Comparison of ENCODE assay signal across 1 cellular context in the genomic region with DNA sequence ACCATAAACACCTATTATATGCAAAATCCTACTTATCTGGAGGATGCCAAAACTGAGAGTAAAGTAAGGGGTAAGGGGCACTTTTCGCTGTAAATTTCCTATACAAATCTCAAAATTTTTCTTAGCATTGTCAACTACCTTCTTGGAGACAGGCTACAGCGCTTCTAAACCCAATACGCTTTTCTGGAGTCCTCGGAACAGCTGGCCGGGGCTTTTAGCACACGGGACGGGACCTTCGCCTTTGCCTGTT.
TF ChIP-seq lines count a peak whose summit lies in the region.

No MANE protein-coding gene starts in this region.

TF ChIP-seq in GM23338, 12 proteins besides CTCF, POLR2A, EP300 and RAD21 (continued from another document):
- TF ChIP-seq, protein P1, sequence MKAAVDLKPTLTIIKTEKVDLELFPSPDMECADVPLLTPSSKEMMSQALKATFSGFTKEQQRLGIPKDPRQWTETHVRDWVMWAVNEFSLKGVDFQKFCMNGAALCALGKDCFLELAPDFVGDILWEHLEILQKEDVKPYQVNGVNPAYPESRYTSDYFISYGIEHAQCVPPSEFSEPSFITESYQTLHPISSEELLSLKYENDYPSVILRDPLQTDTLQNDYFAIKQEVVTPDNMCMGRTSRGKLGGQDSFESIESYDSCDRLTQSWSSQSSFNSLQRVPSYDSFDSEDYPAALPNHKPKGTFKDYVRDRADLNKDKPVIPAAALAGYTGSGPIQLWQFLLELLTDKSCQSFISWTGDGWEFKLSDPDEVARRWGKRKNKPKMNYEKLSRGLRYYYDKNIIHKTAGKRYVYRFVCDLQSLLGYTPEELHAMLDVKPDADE (IDR thresholded peaks at IDR 0.05), result no peak
- TF ChIP-seq CREB1 (CRISPR knock-in tag; IDR thresholded peaks at IDR 0.05; ENCODE audit: low read depth), result no peak
- no peak for TF ChIP-seq NANOG (IDR thresholded peaks at IDR 0.05; ENCODE audit: borderline replicate concordance)
- TF ChIP-seq ZNF331 (CRISPR knock-in tag; IDR thresholded peaks at IDR 0.05; ENCODE audit: low read depth), result no peak
- no peak for TF ChIP-seq REST (IDR thresholded peaks at IDR 0.05; ENCODE audit: unreplicated experiment)
- TF ChIP-seq ZNF114 (CRISPR knock-in tag; IDR thresholded peaks at IDR 0.05), result no peak
- TF ChIP-seq EZH2phosphoT487 (IDR thresholded peaks at IDR 0.05; ENCODE audit: unreplicated experiment), result no peak
- TF ChIP-seq POLR2AphosphoS5 (IDR thresholded peaks at IDR 0.05; ENCODE audit: low read depth), result no peak
- TF ChIP-seq JUNB (IDR thresholded peaks at IDR 0.05; ENCODE audit: unreplicated experiment), result no peak
- TF ChIP-seq EZH2 (IDR thresholded peaks at IDR 0.05; ENCODE audit: low read depth, unreplicated experiment), result no peak
- no peak for TF ChIP-seq STAT1 (IDR thresholded peaks at IDR 0.05; ENCODE audit: unreplicated experiment)
